8 cellular contexts compared by ENCODE assay signal in the genomic region with DNA sequence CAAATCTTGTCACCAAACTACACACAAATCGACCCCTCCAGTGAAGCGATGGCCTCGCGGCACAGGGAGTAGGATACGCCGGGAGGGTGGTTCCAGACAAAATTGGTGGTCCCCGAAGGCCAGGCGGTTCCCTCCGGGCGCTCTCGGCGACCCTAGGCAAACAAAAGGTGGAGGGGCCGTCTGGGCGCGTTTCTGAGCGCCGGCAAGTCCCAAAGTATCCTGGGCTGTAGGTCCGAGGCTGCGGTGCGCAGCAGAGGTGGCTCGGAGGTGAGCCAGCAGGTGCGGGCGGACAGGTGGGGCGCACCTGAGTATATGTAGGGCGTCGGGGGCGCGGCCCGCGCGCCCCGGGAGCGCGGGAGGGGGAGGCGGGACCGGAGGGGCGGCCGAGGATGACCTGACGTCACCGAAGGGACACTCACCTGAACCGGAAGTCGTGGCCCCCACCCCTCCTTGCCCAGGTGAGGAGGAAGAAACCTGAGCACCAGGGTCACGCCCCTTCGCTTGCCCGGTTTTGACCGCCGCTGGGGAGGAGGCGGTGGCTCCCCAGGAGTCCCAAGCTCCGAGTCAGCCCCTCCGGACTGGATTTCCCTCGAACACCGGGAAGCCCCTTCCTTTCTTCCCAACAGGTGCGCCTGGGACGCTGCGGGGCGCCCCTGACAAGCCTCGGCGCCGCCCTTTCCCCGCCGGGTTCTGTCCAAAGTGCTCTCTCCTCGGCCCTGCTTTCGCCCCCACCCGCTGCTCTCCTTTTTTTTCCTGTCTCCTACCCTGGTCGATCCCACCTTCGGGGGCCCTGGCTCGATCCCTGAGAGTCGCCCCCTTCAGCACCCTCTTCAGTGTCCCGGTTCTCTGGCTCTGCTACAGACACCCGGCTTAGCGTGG. TPM values are rescaled to one million over a fixed set of nuclear protein-coding genes. Genes with fewer than 3 reads are reported as not detected.
A peak's percentile ranks its signal among the peaks of the same experiment; 100 is the strongest.
DNase-seq lines count a peak whose midpoint lies in the region; ATAC-seq and TF ChIP-seq lines count a peak whose summit lies in the region.

A gene with protein sequence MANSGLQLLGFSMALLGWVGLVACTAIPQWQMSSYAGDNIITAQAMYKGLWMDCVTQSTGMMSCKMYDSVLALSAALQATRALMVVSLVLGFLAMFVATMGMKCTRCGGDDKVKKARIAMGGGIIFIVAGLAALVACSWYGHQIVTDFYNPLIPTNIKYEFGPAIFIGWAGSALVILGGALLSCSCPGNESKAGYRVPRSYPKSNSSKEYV (minus strand): TSS at position 287 of the 879 bp plus-strand sequence. CDS start 435 bp downstream, outside the sequence.

- peaks cover 30 to 35% (median 32%) of the 10 kb centered on the region in 11 experiments for H3K36me3 ChIP-seq in BLaER1 treated with 17β-estradiol and CSF1 and Interleukin-3, amounts not matched to agents 10 nM and 100 nM
- H3K36me3 ChIP-seq in brain microvascular endothelial cell (replicated peaks) (peaks cover 19% of the 10 kb centered on the region), lung (ENCODE audit: control insufficient read depth in 2 of 2, insufficient read depth in 2 of 2, low read length in 2 of 2) (peaks cover 0 to 3% of the 10 kb centered on the region in 2 donors), uterus (no peaks in the 10 kb centered on the region)

- in situ Hi-C loops in brain microvascular endothelial cell (cut with HindIII; ENCODE audit: low pct_ligation_motif_present, low sequenced_read_pairs), result no loop called here

- TF ChIP-seq CTCF in brain microvascular endothelial cell (IDR thresholded peaks at IDR 0.05; ENCODE audit: low read depth, low read length, missing control alignments), result no peak
- no peak for TF ChIP-seq CTCF in lung (IDR thresholded peaks at IDR 0.05; ENCODE audit: control extremely low read depth, extremely low read depth)
- TF ChIP-seq CTCF in uterus (IDR thresholded peaks at IDR 0.05), result no peak

- H4K20me1 ChIP-seq in BLaER1 treated with 17β-estradiol and CSF1 and Interleukin-3, amounts not matched to agents 10 nM and 100 nM, result peaks cover 0 to 35% (median 24%) of the 10 kb centered on the region in 11 experiments; a peak in 15 of 22 replicates

- DNase-seq in NCI-H1105 (lab: John Stamatoyannopoulos, UW) (peak; percentile 96), brain microvascular endothelial cell (no peak), lung (ENCODE audit: low spot score) (peak; percentile 90), uterus (no peak), caudate nucleus (lab: John Stamatoyannopoulos, UW) (no peak)
- DNase-seq in stimulated activated CD4-positive, alpha-beta T cell treated with anti-CD3 and anti-CD28 coated beads, Interleukin-12 subunit alpha, Interleukin-12 subunit beta, amount 100 ng/mL, for 4 hours, result no peak

- 8 to 9% methylated on average over 59 to 71 of the region's 71 CpGs for WGBS in lung, 2 donors

- H3K9me3 ChIP-seq in BLaER1 treated with 17β-estradiol and CSF1 and Interleukin-3, amounts not matched to agents 10 nM and 100 nM (replicated peaks in 1 of 11), result no peaks in the 10 kb centered on the region
- H3K9me3 ChIP-seq in lung (ENCODE audit: control insufficient read depth in 2 of 2, insufficient read depth in 1 of 2, low read length in 1 of 2), result no peaks in the 10 kb centered on the region
- H3K9me3 ChIP-seq in uterus, result no peaks in the 10 kb centered on the region

- peak within 1 kb of the TSS in 6 of 11 experiments; percentile 6 to 62 (median 52); a peak in 9 of 22 replicates for H3K27ac ChIP-seq in BLaER1 treated with 17β-estradiol and CSF1 and Interleukin-3, amounts not matched to agents 10 nM and 100 nM
- H3K27ac ChIP-seq in brain microvascular endothelial cell, result no peak within 1 kb of the TSS
- peak within 1 kb of the TSS in 1 of 2 donors; percentile 90 for H3K27ac ChIP-seq in lung (ENCODE audit: low read depth in 1 of 2, low read length in 1 of 2)
- no peak within 1 kb of the TSS for H3K27ac ChIP-seq in uterus
- no peak within 1 kb of the TSS for H3K27ac ChIP-seq in caudate nucleus (ENCODE audit: low read depth, low read length)

- H3K9ac ChIP-seq in BLaER1 treated with 17β-estradiol and CSF1 and Interleukin-3, amounts not matched to agents 10 nM and 100 nM, result peak within 1 kb of the TSS in 10 of 11 experiments; percentile 26 to 80 (median 54); a peak in 17 of 22 replicates

- H3K4me3 ChIP-seq in BLaER1 treated with 17β-estradiol and CSF1 and Interleukin-3, amounts not matched to agents 10 nM and 100 nM, result peak within 1 kb of the TSS; percentile 38 to 67 (median 51)
- H3K4me3 ChIP-seq in brain microvascular endothelial cell (ENCODE audit: low read depth, low read length) (peak within 1 kb of the TSS; percentile 47), lung (peak within 1 kb of the TSS; percentile 57), uterus (peak within 1 kb of the TSS; percentile 2 to 7)

- TF ChIP-seq POLR2A in uterus (IDR thresholded peaks at IDR 0.05), result peak in 1 of 2 donors; percentile 50

- intact Hi-C loops in uterus (cut with DNase I; ENCODE audit: low total_unique reads), result no loop called here

- peak within 1 kb of the TSS; percentile 73 to 100 (median 87) for H3K4me2 ChIP-seq in BLaER1 treated with 17β-estradiol and CSF1 and Interleukin-3, amounts not matched to agents 10 nM and 100 nM

- peak; percentile 56 for ATAC-seq in lung (ENCODE audit: insufficient read depth, low FRiP score)
- no peak for ATAC-seq in GM21447 (IDR thresholded peaks at IDR 0.05; ENCODE audit: unreplicated experiment)

- peaks cover 27 to 79% (median 70%) of the 10 kb centered on the region in 11 experiments for H3K27me3 ChIP-seq in BLaER1 treated with 17β-estradiol and CSF1 and Interleukin-3, amounts not matched to agents 10 nM and 100 nM
- no peaks in the 10 kb centered on the region for H3K27me3 ChIP-seq in brain microvascular endothelial cell (replicated peaks)
- no peaks in the 10 kb centered on the region for H3K27me3 ChIP-seq in lung (ENCODE audit: control insufficient read depth, insufficient read depth)
- peaks cover 21 to 27% of the 10 kb centered on the region in 2 donors for H3K27me3 ChIP-seq in uterus

- H3K4me1 ChIP-seq in BLaER1 treated with 17β-estradiol and CSF1 and Interleukin-3, amounts not matched to agents 10 nM and 100 nM, result peaks cover 19 to 87% (median 47%) of the 10 kb centered on the region in 10 experiments
- H3K4me1 ChIP-seq in lung (ENCODE audit: control insufficient read depth in 2 of 2, insufficient read depth in 2 of 2, low read length in 2 of 2) (peaks cover 0 to 9% of the 10 kb centered on the region in 2 donors), uterus (no peaks in the 10 kb centered on the region)

RNA-seq across cellular contexts. Expression of the gene that starts here (rescaled TPM):
- 100 to 1,000 TPM; 117 to 171 TPM for total RNA-seq in lung
- polyA plus RNA-seq in lung, result 100 to 1,000 TPM; 119 to 199 TPM
- total RNA-seq in uterus, result 10 to 100 TPM in 1 of 4 donors, under 1 TPM in 3; 0.29 to 24.4 (median 0.68) TPM

Comparison
In these comparisons a context has a peak if more than half of its experiments do, and no peak if none do; other contexts are left out.
1. RNA of the gene that starts here (total RNA-seq): 117 to 171 TPM in lung; 0.29 to 24.4 TPM in uterus; every median in the first group is over 4 times any median in the second.
2. H3K27ac ChIP-seq: peak in BLaER1 treated with 17β-estradiol and CSF1 and Interleukin-3, amounts not matched to agents 10 nM and 100 nM (6 of 11); none in brain microvascular endothelial cell (single experiment), uterus (0 of 2) and caudate nucleus (single experiment).
3. H3K4me3 ChIP-seq: peak in every context shown above with its lines; median percentile 57 in lung; 51 in BLaER1 treated with 17β-estradiol and CSF1 and Interleukin-3, amounts not matched to agents 10 nM and 100 nM; 47 in brain microvascular endothelial cell; 4 in uterus.
4. DNase-seq: peak in NCI-H1105 (single experiment) and lung (single experiment); none in brain microvascular endothelial cell (single experiment), uterus (0 of 2), stimulated activated CD4-positive, alpha-beta T cell treated with anti-CD3 and anti-CD28 coated beads, Interleukin-12 subunit alpha, Interleukin-12 subunit beta, amount 100 ng/mL, for 4 hours (single experiment) and caudate nucleus (0 of 61).